Comparison of ENCODE assay signal across 10 cellular contexts in the genomic region with DNA sequence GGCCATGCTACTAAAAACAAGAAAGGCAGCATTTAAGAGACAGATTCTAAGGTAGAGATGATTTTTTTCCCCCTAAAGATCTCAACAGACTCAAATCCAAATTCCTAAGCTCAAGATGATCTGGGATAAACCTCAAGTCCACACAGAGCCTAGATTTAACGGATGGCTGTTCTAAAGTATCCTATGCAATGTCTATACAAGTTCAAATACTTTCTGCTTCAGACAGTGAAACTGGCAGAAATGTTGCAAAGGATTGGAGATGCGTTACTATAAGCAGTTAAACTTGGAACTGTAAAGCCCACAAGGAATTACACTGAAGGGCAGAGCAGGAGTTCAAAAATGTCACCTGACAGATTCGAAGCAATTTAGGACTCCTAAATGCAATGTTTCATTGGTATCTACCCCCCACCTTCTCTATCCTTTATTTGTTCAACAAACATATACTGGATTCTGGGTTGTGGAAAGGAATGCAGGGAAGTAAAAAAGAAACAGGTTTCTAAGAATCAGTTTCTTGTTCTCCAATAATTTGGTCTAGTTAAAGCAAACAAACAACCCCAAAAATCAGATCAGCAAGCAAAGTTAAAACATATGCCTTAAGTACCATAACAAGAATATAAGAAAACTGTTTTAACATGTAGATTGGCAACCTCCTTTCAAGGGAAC. TPM values are rescaled to one million over a fixed set of nuclear protein-coding genes. Genes with fewer than 3 reads are reported as not detected.
DNase-seq lines count a peak whose midpoint lies in the region; ATAC-seq and TF ChIP-seq lines count a peak whose summit lies in the region.
"Had no signal": no experiment of that assay in that cellular context is flagged by ENCODE, and none has a peak within 500 bp of the region (broad histone marks: within the 10 kb centered on the region; RNA-seq: fewer than 3 reads in every experiment).

No MANE protein-coding gene starts in this region.

- H3K23ac ChIP-seq in mesenchymal stem cell (ENCODE audit: low read length in 2 of 2) = no peak overlapping the region

- no peaks in the 10 kb centered on the region for H3K9me3 Mint-ChIP-seq in activated naive CD4-positive, alpha-beta T cell treated with anti-CD3 and anti-CD28 coated beads, Interleukin-2, amount 50 U/mL, for 24 hours

- H3K4ac ChIP-seq in mesenchymal stem cell (ENCODE audit: low read depth in 1 of 2, low read length in 2 of 2) = no peak overlapping the region

- peak overlapping the region; percentile 5 for H3K27ac Mint-ChIP-seq in activated naive CD4-positive, alpha-beta T cell treated with anti-CD3 and anti-CD28 coated beads, Interleukin-2, amount 50 U/mL, for 24 hours

- H2BK5ac ChIP-seq in mesenchymal stem cell (ENCODE audit: low read depth, low read length, poor library complexity, severe bottlenecking) = no peak overlapping the region

- H3K4me1 Mint-ChIP-seq in activated naive CD4-positive, alpha-beta T cell treated with anti-CD3 and anti-CD28 coated beads, Interleukin-2, amount 50 U/mL, for 24 hours = peaks cover 27% of the 10 kb centered on the region

- H3K79me1 ChIP-seq in mesenchymal stem cell (replicated peaks; ENCODE audit: low read length, poor library complexity, severe bottlenecking) = no peaks in the 10 kb centered on the region

- H3K36me3 Mint-ChIP-seq in activated naive CD4-positive, alpha-beta T cell treated with anti-CD3 and anti-CD28 coated beads, Interleukin-2, amount 50 U/mL, for 24 hours = no peaks in the 10 kb centered on the region

- no peak for TF ChIP-seq CTCF in upper lobe of left lung (IDR thresholded peaks at IDR 0.05)

- no peak overlapping the region for H2BK12ac ChIP-seq in mesenchymal stem cell (ENCODE audit: low read length in 2 of 2)

- peak overlapping the region; percentile 28 for H2AK5ac ChIP-seq in mesenchymal stem cell (ENCODE audit: low read length, severe bottlenecking)

- no peak overlapping the region for H3K18ac ChIP-seq in mesenchymal stem cell (ENCODE audit: low read depth in 1 of 2, low read length in 2 of 2)

- no peak overlapping the region for H4K91ac ChIP-seq in mesenchymal stem cell (ENCODE audit: low read length)

- H3K14ac ChIP-seq in mesenchymal stem cell (ENCODE audit: low read length in 2 of 2) = no peak overlapping the region

- peak overlapping the region; percentile 91 for H3K9ac ChIP-seq in mesenchymal stem cell (ENCODE audit: low read length)

- H4K8ac ChIP-seq in mesenchymal stem cell (ENCODE audit: low read length) = no peak overlapping the region

- H3K4me2 ChIP-seq in mesenchymal stem cell (ENCODE audit: low read length, poor library complexity, severe bottlenecking) = peak overlapping the region; percentile 98

- peak overlapping the region in 1 of 2 experiments; percentile 96 for H3K4me3 ChIP-seq in mesenchymal stem cell (ENCODE audit: insufficient read depth in 1 of 2, low read depth in 1 of 2, low read length in 2 of 2)
- H3K4me3 ChIP-seq in upper lobe of left lung = peak overlapping the region in 3 of 4 donors; percentile 84 to 96 (median 95)

- H3K36me3 ChIP-seq in mesenchymal stem cell (ENCODE audit: control insufficient read depth in 1 of 2, insufficient read depth in 2 of 2, low read depth in 1 of 2, low read length in 2 of 2) (no peaks in the 10 kb centered on the region), upper lobe of left lung (no peaks in the 10 kb centered on the region)

- no peak overlapping the region for H2AFZ ChIP-seq in mesenchymal stem cell (ENCODE audit: low read depth, low read length)

- H3K9me3 ChIP-seq in mesenchymal stem cell (ENCODE audit: control insufficient read depth, low read length) = no peaks in the 10 kb centered on the region
- H3K9me3 ChIP-seq in upper lobe of left lung = no peaks in the 10 kb centered on the region

- ATAC-seq in upper lobe of left lung (ENCODE audit: low FRiP score in 2 of 2) = no peak
- ATAC-seq in HG03469 (IDR thresholded peaks at IDR 0.05; ENCODE audit: unreplicated experiment) = no peak

- TF ChIP-seq POLR2A in upper lobe of left lung (IDR thresholded peaks at IDR 0.05) = no peak

- no peaks in the 10 kb centered on the region for H3K27me3 Mint-ChIP-seq in activated naive CD4-positive, alpha-beta T cell treated with anti-CD3 and anti-CD28 coated beads, Interleukin-2, amount 50 U/mL, for 24 hours

- DNase-seq in activated naive CD4-positive, alpha-beta T cell treated with anti-CD3 and anti-CD28 coated beads, Interleukin-2, amount 50 U/mL, for 16 hours = no peak
- peak; percentile 49 for DNase-seq in cerebellar cortex (ENCODE audit: low spot score)
- DNase-seq in mesenchymal stem cell = no peak
- DNase-seq in upper lobe of left lung = no peak
- no peak for DNase-seq in SHP77 (lab: John Stamatoyannopoulos, UW)
- no peak for DNase-seq in NAMALWA (ENCODE audit: low spot score)
- DNase-seq: DMS53, NCI-H2171 had no signal

- H3K4me3 Mint-ChIP-seq in activated naive CD4-positive, alpha-beta T cell treated with anti-CD3 and anti-CD28 coated beads, Interleukin-2, amount 50 U/mL, for 24 hours = peak overlapping the region; percentile 88

- no peak overlapping the region for H3K27ac ChIP-seq in mesenchymal stem cell (ENCODE audit: low read length, poor library complexity, severe bottlenecking)
- peak overlapping the region; percentile 88 to 93 (median 91) for H3K27ac ChIP-seq in upper lobe of left lung

- WGBS in mesenchymal stem cell = 77% methylated on average over 2 of the region's 3 CpGs
- 48 to 53% methylated on average over 3 of the region's 3 CpGs for WGBS in upper lobe of left lung, 2 donors

- H2BK120ac ChIP-seq in mesenchymal stem cell (ENCODE audit: low read depth, low read length) = no peak overlapping the region

- H3K4me1 ChIP-seq in mesenchymal stem cell (ENCODE audit: control insufficient read depth, insufficient read depth, low read depth, low read length) (peaks cover 3% of the 10 kb centered on the region), upper lobe of left lung (peaks cover 12 to 37% (median 18%) of the 10 kb centered on the region in 4 donors)

- no peak overlapping the region for H2BK15ac ChIP-seq in mesenchymal stem cell (ENCODE audit: low read depth, poor library complexity, severe bottlenecking)

- TF ChIP-seq EP300 in upper lobe of left lung (IDR thresholded peaks at IDR 0.05) = no peak

- H3K27me3 ChIP-seq in mesenchymal stem cell (ENCODE audit: control insufficient read depth in 1 of 2, insufficient read depth in 1 of 2, low read length in 2 of 2) = no peaks in the 10 kb centered on the region
- H3K27me3 ChIP-seq in upper lobe of left lung = no peaks in the 10 kb centered on the region

RNA-seq across cellular contexts. Expression of gene DNAAF9, which starts 1.6 kb away (rescaled TPM):
- 10.1 TPM for polyA plus RNA-seq in mesenchymal stem cell (2013, experiment 1 of 2)
- 9.8 TPM for polyA plus RNA-seq in mesenchymal stem cell (2013, experiment 2 of 2)
- total RNA-seq in upper lobe of left lung = 10 to 100 TPM; 17.6 to 45.1 (median 23.7) TPM
